Comparison of ENCODE assay signal across 21 cellular contexts in genomic region chr11:31492320-31492913, GRCh38. TPM values are rescaled to one million over a fixed set of nuclear protein-coding genes. Genes with fewer than 3 reads are reported as not detected.
DNase-seq lines count a peak whose midpoint lies in the region; ATAC-seq and TF ChIP-seq lines count a peak whose summit lies in the region.
"Had no signal": no experiment of that assay in that cellular context is flagged by ENCODE, and none has a peak within 500 bp of the region (broad histone marks: within the 10 kb centered on the region; RNA-seq: fewer than 3 reads in every experiment).

No MANE protein-coding gene starts in this region.

- H3K27me3 ChIP-seq in MG63, result no peaks in the 10 kb centered on the region
- H3K27me3 ChIP-seq in neural progenitor cell, result no peaks in the 10 kb centered on the region
- H3K27me3 ChIP-seq: cardiac muscle cell had no signal

- peak overlapping the region; percentile 7 for H3K4me2 ChIP-seq in neural progenitor cell
- H3K4me2 ChIP-seq: SK-N-SH had no signal

- H3F3A ChIP-seq in neural progenitor cell (ENCODE audit: low read depth), result peaks cover 23% of the 10 kb centered on the region

- TF ChIP-seq CTCF in neural progenitor cell (IDR thresholded peaks at IDR 0.05), result no peak

- H3K4me1 Mint-ChIP-seq in neural progenitor cell, result no peaks in the 10 kb centered on the region
- no peaks in the 10 kb centered on the region for H3K4me1 Mint-ChIP-seq in activated CD4-positive, alpha-beta memory T cell treated with anti-CD3 and anti-CD28 coated beads, Interleukin-2, amount 10 ng/mL, durations not matched to agents 7 days and 5 days

- H3K36me3 ChIP-seq in MG63 (no peaks in the 10 kb centered on the region; the same call in 1 of the 2 replicates), neural progenitor cell (peaks cover 24% of the 10 kb centered on the region)
- H3K36me3 ChIP-seq: HAP-1 had no signal

- H3K9me3 ChIP-seq in MG63 (no peaks in the 10 kb centered on the region), neural progenitor cell (ENCODE audit: low read depth) (no peaks in the 10 kb centered on the region)
- H3K9me3 ChIP-seq: HAP-1, SK-N-SH had no signal

- CTCF ChIA-PET in activated CD4-positive, alpha-beta memory T cell treated with anti-CD3 and anti-CD28 coated beads, Interleukin-2, amount 10 ng/mL, durations not matched to agents 7 days and 5 days (lab: Charles Lee), result no interaction called here

- H3K4me1 ChIP-seq in neural progenitor cell, result peaks cover 20% of the 10 kb centered on the region

- H2AFZ ChIP-seq in neural progenitor cell (replicated peaks), result no peak overlapping the region

- H3K4me3 ChIP-seq in MG63 (no peak overlapping the region), neural progenitor cell (no peak overlapping the region)
- H3K4me3 ChIP-seq: cardiac muscle cell, HAP-1 had no signal

- peaks cover 99% of the 10 kb centered on the region for H3K79me2 ChIP-seq in neural progenitor cell (ENCODE audit: low read depth)

- POLR2A ChIA-PET in activated CD4-positive, alpha-beta memory T cell treated with anti-CD3 and anti-CD28 coated beads, Interleukin-2, amount 10 ng/mL, durations not matched to agents 7 days and 5 days (lab: Charles Lee), result no interaction called here

- peak overlapping the region; percentile 68 for H3K27ac ChIP-seq in neural progenitor cell
- H3K27ac ChIP-seq: 22Rv1, cardiac muscle cell, RWPE1 had no signal

- no peak for ATAC-seq in HG02885 (IDR thresholded peaks at IDR 0.05; ENCODE audit: poor library complexity, unreplicated experiment)
- ATAC-seq in HG03175 (IDR thresholded peaks at IDR 0.05; ENCODE audit: unreplicated experiment), result no peak
- ATAC-seq: left ventricle myocardium superior had no signal

- peaks cover 57% of the 10 kb centered on the region for H3K9me3 Mint-ChIP-seq in neural progenitor cell
- H3K9me3 Mint-ChIP-seq in activated CD4-positive, alpha-beta memory T cell treated with anti-CD3 and anti-CD28 coated beads, Interleukin-2, amount 10 ng/mL, durations not matched to agents 7 days and 5 days, result peaks cover 11% of the 10 kb centered on the region

- no peak overlapping the region for H3K4me3 Mint-ChIP-seq in neural progenitor cell
- H3K4me3 Mint-ChIP-seq in activated CD4-positive, alpha-beta memory T cell treated with anti-CD3 and anti-CD28 coated beads, Interleukin-2, amount 10 ng/mL, durations not matched to agents 7 days and 5 days, result no peak overlapping the region
- H3K4me3 Mint-ChIP-seq: activated naive CD4-positive, alpha-beta T cell treated with anti-CD3 and anti-CD28 coated beads for 36 hours; neural crest cell had no signal

- H3K27ac Mint-ChIP-seq in neural progenitor cell, result no peak overlapping the region
- no peak overlapping the region for H3K27ac Mint-ChIP-seq in activated CD4-positive, alpha-beta memory T cell treated with anti-CD3 and anti-CD28 coated beads, Interleukin-2, amount 10 ng/mL, durations not matched to agents 7 days and 5 days
- H3K27ac Mint-ChIP-seq: activated naive CD4-positive, alpha-beta T cell treated with anti-CD3 and anti-CD28 coated beads for 36 hours had no signal

- DNase-seq in NCI-H446 treated with DMSO at 0.1 percent for 48 hours (lab: John Stamatoyannopoulos, UW), result peak; percentile 27
- no peak for DNase-seq in NCI-H446 (lab: John Stamatoyannopoulos, UW)
- peak; percentile 0 for DNase-seq in MG63
- DNase-seq in dedifferentiated amniotic fluid mesenchymal stem cell (ENCODE audit: extremely low spot score), result peak; percentile 46
- DNase-seq in neural progenitor cell (ENCODE audit: low spot score), result no peak
- DNase-seq in activated CD4-positive, alpha-beta memory T cell treated with anti-CD3 and anti-CD28 coated beads, Interleukin-2, amount 10 ng/mL, durations not matched to agents 7 days and 5 days, result no peak
- DNase-seq: activated naive CD4-positive, alpha-beta T cell treated with anti-CD3 and anti-CD28 coated beads for 36 hours; DND-41; Kasumi-1; left ventricle myocardium superior; NCI-H524 treated with DMSO at 0.1 percent for 48 hours; SK-N-SH; stimulated activated CD8-positive, alpha-beta memory T cell treated with anti-CD3 and anti-CD28 coated beads, Interleukin-4, amount 100 ng/mL, for 48 hours; substantia nigra had no signal

- H4K20me1 ChIP-seq in neural progenitor cell (ENCODE audit: low read depth), result no peaks in the 10 kb centered on the region

- no peaks in the 10 kb centered on the region for H3K27me3 Mint-ChIP-seq in neural progenitor cell (ENCODE audit: insufficient read depth, low read depth)
- H3K27me3 Mint-ChIP-seq in activated CD4-positive, alpha-beta memory T cell treated with anti-CD3 and anti-CD28 coated beads, Interleukin-2, amount 10 ng/mL, durations not matched to agents 7 days and 5 days, result no peaks in the 10 kb centered on the region

- no peak overlapping the region for H3K9ac ChIP-seq in neural progenitor cell
- H3K9ac ChIP-seq: SK-N-SH had no signal

- peaks cover 67% of the 10 kb centered on the region for H3K36me3 Mint-ChIP-seq in neural progenitor cell
- peaks cover 35% of the 10 kb centered on the region for H3K36me3 Mint-ChIP-seq in activated CD4-positive, alpha-beta memory T cell treated with anti-CD3 and anti-CD28 coated beads, Interleukin-2, amount 10 ng/mL, durations not matched to agents 7 days and 5 days (ENCODE audit: low read depth)

RNA-seq across cellular contexts. Expression of gene IMMP1L, which starts 17.0 kb away (rescaled TPM):
- 8.6 and 49.0 TPM in 2 replicates for total RNA-seq in MG63 (2014; rRNA removed; shearing (Covaris generic); ENCODE audit: low replicate concordance)
- 95.2 and 122 TPM in 2 replicates for total RNA-seq in neural progenitor cell (ENCODE audit: low replicate concordance)
- total RNA-seq in activated CD4-positive, alpha-beta memory T cell treated with anti-CD3 and anti-CD28 coated beads, Interleukin-2, amount 10 ng/mL, durations not matched to agents 7 days and 5 days, result 10 to 100 TPM; 14.3 to 18.4 TPM

RNA-seq across cellular contexts. Expression of gene ELP4, which starts 17.1 kb away (rescaled TPM):
- 13.0 and 27.8 TPM in 2 replicates for total RNA-seq in MG63 (2014; rRNA removed; shearing (Covaris generic); ENCODE audit: low replicate concordance)
- total RNA-seq in neural progenitor cell (ENCODE audit: low replicate concordance), result 92.1 and 147 TPM in 2 replicates
- 10 to 100 TPM; 19.0 to 19.9 TPM for total RNA-seq in activated CD4-positive, alpha-beta memory T cell treated with anti-CD3 and anti-CD28 coated beads, Interleukin-2, amount 10 ng/mL, durations not matched to agents 7 days and 5 days

Comparison
In these comparisons a context has a peak if more than half of its experiments do, and no peak if none do; other contexts are left out.
1. DNase-seq: peak in NCI-H446 treated with DMSO at 0.1 percent for 48 hours (single experiment), MG63 (single experiment) and dedifferentiated amniotic fluid mesenchymal stem cell (single experiment); none in NCI-H446 (0 of 2), neural progenitor cell (single experiment) and activated CD4-positive, alpha-beta memory T cell treated with anti-CD3 and anti-CD28 coated beads, Interleukin-2, amount 10 ng/mL, durations not matched to agents 7 days and 5 days (single experiment).